2 cellular contexts compared by ENCODE assay signal in the genomic region with DNA sequence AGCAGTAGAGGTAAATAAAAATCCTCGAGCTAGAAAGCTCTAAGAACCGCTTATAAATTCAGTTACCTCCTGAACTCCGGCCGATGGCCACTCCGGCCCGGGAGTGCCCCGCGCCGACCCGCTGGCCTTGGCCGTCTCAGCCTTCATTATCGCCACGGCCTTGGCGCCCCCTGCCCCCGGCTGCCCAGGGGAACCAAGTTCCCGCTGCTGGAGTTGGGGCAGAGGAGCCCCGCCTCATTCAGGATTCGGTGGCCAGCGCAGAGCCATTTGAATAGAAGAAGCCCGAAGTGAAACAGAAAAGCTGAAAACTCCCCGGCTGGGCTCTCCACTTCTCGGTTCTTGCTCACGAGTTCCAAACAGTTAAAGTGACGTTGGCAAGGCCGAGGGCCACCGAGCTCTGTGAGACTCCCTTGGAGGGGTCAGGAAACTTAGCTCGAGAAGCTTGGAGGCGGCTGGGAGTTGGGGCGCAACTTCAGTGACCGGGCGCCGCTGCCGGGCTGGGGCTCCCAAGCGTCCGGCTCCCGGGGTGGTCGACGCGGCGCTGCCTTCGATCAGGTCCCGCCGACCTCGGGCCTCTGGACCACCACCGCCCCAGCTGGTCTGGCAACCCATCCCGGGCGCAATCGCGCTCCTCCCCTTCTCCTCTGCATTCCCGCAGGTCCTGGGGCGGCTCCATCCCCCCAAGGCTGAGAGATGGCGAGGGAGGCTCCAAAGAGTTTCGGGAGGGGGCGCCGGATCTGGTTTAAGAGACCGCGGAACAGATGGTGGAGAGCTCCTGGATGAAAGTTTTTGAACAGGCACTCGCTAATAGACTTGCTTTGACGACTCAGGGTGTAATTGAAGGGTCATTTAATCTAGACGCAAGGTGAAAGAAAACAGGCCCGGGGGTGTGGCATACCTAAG.
A peak's percentile ranks its signal among the peaks of the same experiment; 100 is the strongest.
TF ChIP-seq lines count a peak whose summit lies in the region.

No MANE protein-coding gene starts in this region.

TF ChIP-seq in GM23338, 12 proteins besides CTCF, POLR2A, EP300 and RAD21 (continued from another document and continues in another):
- TF ChIP-seq REST (IDR thresholded peaks at IDR 0.05; ENCODE audit: unreplicated experiment), result no peak
- TF ChIP-seq, protein P1, sequence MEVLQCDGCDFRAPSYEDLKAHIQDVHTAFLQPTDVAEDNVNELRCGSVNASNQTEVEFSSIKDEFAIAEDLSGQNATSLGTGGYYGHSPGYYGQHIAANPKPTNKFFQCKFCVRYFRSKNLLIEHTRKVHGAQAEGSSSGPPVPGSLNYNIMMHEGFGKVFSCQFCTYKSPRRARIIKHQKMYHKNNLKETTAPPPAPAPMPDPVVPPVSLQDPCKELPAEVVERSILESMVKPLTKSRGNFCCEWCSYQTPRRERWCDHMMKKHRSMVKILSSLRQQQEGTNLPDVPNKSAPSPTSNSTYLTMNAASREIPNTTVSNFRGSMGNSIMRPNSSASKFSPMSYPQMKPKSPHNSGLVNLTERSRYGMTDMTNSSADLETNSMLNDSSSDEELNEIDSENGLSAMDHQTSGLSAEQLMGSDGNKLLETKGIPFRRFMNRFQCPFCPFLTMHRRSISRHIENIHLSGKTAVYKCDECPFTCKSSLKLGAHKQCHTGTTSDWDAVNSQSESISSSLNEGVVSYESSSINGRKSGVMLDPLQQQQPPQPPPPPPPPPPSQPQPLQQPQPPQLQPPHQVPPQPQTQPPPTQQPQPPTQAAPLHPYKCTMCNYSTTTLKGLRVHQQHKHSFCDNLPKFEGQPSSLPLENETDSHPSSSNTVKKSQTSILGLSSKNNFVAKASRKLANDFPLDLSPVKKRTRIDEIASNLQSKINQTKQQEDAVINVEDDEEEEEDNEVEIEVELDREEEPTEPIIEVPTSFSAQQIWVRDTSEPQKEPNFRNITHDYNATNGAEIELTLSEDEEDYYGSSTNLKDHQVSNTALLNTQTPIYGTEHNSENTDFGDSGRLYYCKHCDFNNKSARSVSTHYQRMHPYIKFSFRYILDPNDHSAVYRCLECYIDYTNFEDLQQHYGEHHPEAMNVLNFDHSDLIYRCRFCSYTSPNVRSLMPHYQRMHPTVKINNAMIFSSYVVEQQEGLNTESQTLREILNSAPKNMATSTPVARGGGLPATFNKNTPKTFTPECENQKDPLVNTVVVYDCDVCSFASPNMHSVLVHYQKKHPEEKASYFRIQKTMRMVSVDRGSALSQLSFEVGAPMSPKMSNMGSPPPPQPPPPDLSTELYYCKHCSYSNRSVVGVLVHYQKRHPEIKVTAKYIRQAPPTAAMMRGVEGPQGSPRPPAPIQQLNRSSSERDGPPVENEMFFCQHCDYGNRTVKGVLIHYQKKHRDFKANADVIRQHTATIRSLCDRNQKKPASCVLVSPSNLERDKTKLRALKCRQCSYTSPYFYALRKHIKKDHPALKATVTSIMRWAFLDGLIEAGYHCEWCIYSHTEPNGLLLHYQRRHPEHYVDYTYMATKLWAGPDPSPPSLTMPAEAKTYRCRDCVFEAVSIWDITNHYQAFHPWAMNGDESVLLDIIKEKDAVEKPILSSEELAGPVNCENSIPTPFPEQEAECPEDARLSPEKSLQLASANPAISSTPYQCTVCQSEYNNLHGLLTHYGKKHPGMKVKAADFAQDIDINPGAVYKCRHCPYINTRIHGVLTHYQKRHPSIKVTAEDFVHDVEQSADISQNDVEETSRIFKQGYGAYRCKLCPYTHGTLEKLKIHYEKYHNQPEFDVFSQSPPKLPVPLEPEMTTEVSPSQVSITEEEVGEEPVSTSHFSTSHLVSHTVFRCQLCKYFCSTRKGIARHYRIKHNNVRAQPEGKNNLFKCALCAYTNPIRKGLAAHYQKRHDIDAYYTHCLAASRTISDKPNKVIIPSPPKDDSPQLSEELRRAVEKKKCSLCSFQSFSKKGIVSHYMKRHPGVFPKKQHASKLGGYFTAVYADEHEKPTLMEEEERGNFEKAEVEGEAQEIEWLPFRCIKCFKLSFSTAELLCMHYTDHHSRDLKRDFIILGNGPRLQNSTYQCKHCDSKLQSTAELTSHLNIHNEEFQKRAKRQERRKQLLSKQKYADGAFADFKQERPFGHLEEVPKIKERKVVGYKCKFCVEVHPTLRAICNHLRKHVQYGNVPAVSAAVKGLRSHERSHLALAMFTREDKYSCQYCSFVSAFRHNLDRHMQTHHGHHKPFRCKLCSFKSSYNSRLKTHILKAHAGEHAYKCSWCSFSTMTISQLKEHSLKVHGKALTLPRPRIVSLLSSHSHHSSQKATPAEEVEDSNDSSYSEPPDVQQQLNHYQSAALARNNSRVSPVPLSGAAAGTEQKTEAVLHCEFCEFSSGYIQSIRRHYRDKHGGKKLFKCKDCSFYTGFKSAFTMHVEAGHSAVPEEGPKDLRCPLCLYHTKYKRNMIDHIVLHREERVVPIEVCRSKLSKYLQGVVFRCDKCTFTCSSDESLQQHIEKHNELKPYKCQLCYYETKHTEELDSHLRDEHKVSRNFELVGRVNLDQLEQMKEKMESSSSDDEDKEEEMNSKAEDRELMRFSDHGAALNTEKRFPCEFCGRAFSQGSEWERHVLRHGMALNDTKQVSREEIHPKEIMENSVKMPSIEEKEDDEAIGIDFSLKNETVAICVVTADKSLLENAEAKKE (CRISPR knock-in tag; IDR thresholded peaks at IDR 0.05), result no peak
- TF ChIP-seq EZH2phosphoT487 (IDR thresholded peaks at IDR 0.05; ENCODE audit: unreplicated experiment), result no peak
- TF ChIP-seq STAT1 (IDR thresholded peaks at IDR 0.05; ENCODE audit: unreplicated experiment), result no peak
- TF ChIP-seq ZNF331 (CRISPR knock-in tag; IDR thresholded peaks at IDR 0.05; ENCODE audit: low read depth), result no peak
- no peak for TF ChIP-seq JUNB (IDR thresholded peaks at IDR 0.05; ENCODE audit: unreplicated experiment)
- peak; percentile 43 for TF ChIP-seq EZH2 (IDR thresholded peaks at IDR 0.05; ENCODE audit: low read depth, unreplicated experiment)
- TF ChIP-seq NANOG (IDR thresholded peaks at IDR 0.05; ENCODE audit: borderline replicate concordance), result peak; percentile 13; the same call in 1 of the 2 replicates
- TF ChIP-seq POLR2AphosphoS5 (IDR thresholded peaks at IDR 0.05; ENCODE audit: low read depth), result peak; percentile 23; the same call in 1 of the 2 replicates
- TF ChIP-seq CREB1 (CRISPR knock-in tag; IDR thresholded peaks at IDR 0.05; ENCODE audit: low read depth), result 0 out of 2 replicates have a peak, but pooled peaks have one; percentile 13

TF ChIP-seq in WTC11, 78 proteins besides CTCF, POLR2A, EP300 and RAD21 (continued from another document and continues in another):
- TF ChIP-seq, protein P2, sequence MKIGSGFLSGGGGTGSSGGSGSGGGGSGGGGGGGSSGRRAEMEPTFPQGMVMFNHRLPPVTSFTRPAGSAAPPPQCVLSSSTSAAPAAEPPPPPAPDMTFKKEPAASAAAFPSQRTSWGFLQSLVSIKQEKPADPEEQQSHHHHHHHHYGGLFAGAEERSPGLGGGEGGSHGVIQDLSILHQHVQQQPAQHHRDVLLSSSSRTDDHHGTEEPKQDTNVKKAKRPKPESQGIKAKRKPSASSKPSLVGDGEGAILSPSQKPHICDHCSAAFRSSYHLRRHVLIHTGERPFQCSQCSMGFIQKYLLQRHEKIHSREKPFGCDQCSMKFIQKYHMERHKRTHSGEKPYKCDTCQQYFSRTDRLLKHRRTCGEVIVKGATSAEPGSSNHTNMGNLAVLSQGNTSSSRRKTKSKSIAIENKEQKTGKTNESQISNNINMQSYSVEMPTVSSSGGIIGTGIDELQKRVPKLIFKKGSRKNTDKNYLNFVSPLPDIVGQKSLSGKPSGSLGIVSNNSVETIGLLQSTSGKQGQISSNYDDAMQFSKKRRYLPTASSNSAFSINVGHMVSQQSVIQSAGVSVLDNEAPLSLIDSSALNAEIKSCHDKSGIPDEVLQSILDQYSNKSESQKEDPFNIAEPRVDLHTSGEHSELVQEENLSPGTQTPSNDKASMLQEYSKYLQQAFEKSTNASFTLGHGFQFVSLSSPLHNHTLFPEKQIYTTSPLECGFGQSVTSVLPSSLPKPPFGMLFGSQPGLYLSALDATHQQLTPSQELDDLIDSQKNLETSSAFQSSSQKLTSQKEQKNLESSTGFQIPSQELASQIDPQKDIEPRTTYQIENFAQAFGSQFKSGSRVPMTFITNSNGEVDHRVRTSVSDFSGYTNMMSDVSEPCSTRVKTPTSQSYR (CRISPR knock-in tag; IDR thresholded peaks at IDR 0.05), result peak; percentile 78; the same call in 1 of the 2 replicates
- no peak for TF ChIP-seq ZNF416 (CRISPR knock-in tag; IDR thresholded peaks at IDR 0.05)
- TF ChIP-seq, protein P3, sequence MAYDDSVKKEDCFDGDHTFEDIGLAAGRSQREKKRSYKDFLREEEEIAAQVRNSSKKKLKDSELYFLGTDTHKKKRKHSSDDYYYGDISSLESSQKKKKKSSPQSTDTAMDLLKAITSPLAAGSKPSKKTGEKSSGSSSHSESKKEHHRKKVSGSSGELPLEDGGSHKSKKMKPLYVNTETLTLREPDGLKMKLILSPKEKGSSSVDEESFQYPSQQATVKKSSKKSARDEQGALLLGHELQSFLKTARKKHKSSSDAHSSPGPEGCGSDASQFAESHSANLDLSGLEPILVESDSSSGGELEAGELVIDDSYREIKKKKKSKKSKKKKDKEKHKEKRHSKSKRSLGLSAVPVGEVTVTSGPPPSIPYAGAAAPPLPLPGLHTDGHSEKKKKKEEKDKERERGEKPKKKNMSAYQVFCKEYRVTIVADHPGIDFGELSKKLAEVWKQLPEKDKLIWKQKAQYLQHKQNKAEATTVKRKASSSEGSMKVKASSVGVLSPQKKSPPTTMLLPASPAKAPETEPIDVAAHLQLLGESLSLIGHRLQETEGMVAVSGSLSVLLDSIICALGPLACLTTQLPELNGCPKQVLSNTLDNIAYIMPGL (CRISPR knock-in tag; IDR thresholded peaks at IDR 0.05), result peak; percentile 76; the same call in 1 of the 2 replicates
- no peak for TF ChIP-seq ZNF121 (CRISPR knock-in tag; IDR thresholded peaks at IDR 0.05)
- TF ChIP-seq, protein P4, sequence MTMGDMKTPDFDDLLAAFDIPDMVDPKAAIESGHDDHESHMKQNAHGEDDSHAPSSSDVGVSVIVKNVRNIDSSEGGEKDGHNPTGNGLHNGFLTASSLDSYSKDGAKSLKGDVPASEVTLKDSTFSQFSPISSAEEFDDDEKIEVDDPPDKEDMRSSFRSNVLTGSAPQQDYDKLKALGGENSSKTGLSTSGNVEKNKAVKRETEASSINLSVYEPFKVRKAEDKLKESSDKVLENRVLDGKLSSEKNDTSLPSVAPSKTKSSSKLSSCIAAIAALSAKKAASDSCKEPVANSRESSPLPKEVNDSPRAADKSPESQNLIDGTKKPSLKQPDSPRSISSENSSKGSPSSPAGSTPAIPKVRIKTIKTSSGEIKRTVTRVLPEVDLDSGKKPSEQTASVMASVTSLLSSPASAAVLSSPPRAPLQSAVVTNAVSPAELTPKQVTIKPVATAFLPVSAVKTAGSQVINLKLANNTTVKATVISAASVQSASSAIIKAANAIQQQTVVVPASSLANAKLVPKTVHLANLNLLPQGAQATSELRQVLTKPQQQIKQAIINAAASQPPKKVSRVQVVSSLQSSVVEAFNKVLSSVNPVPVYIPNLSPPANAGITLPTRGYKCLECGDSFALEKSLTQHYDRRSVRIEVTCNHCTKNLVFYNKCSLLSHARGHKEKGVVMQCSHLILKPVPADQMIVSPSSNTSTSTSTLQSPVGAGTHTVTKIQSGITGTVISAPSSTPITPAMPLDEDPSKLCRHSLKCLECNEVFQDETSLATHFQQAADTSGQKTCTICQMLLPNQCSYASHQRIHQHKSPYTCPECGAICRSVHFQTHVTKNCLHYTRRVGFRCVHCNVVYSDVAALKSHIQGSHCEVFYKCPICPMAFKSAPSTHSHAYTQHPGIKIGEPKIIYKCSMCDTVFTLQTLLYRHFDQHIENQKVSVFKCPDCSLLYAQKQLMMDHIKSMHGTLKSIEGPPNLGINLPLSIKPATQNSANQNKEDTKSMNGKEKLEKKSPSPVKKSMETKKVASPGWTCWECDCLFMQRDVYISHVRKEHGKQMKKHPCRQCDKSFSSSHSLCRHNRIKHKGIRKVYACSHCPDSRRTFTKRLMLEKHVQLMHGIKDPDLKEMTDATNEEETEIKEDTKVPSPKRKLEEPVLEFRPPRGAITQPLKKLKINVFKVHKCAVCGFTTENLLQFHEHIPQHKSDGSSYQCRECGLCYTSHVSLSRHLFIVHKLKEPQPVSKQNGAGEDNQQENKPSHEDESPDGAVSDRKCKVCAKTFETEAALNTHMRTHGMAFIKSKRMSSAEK (CRISPR knock-in tag; IDR thresholded peaks at IDR 0.05; ENCODE audit: borderline replicate concordance), result no peak
- no peak for TF ChIP-seq TCF7 (CRISPR knock-in tag; IDR thresholded peaks at IDR 0.05; ENCODE audit: low read depth)
- no peak for TF ChIP-seq JAZF1 (CRISPR knock-in tag; IDR thresholded peaks at IDR 0.05)
- TF ChIP-seq, protein P5, sequence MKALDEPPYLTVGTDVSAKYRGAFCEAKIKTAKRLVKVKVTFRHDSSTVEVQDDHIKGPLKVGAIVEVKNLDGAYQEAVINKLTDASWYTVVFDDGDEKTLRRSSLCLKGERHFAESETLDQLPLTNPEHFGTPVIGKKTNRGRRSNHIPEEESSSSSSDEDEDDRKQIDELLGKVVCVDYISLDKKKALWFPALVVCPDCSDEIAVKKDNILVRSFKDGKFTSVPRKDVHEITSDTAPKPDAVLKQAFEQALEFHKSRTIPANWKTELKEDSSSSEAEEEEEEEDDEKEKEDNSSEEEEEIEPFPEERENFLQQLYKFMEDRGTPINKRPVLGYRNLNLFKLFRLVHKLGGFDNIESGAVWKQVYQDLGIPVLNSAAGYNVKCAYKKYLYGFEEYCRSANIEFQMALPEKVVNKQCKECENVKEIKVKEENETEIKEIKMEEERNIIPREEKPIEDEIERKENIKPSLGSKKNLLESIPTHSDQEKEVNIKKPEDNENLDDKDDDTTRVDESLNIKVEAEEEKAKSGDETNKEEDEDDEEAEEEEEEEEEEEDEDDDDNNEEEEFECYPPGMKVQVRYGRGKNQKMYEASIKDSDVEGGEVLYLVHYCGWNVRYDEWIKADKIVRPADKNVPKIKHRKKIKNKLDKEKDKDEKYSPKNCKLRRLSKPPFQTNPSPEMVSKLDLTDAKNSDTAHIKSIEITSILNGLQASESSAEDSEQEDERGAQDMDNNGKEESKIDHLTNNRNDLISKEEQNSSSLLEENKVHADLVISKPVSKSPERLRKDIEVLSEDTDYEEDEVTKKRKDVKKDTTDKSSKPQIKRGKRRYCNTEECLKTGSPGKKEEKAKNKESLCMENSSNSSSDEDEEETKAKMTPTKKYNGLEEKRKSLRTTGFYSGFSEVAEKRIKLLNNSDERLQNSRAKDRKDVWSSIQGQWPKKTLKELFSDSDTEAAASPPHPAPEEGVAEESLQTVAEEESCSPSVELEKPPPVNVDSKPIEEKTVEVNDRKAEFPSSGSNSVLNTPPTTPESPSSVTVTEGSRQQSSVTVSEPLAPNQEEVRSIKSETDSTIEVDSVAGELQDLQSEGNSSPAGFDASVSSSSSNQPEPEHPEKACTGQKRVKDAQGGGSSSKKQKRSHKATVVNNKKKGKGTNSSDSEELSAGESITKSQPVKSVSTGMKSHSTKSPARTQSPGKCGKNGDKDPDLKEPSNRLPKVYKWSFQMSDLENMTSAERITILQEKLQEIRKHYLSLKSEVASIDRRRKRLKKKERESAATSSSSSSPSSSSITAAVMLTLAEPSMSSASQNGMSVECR (CRISPR knock-in tag; IDR thresholded peaks at IDR 0.05; ENCODE audit: borderline replicate concordance), result 0 out of 2 replicates have a peak, but pooled peaks have one; percentile 46
- no peak for TF ChIP-seq NFATC4 (CRISPR knock-in tag; IDR thresholded peaks at IDR 0.05)
- no peak for TF ChIP-seq TEAD4 (CRISPR knock-in tag; IDR thresholded peaks at IDR 0.05)
- TF ChIP-seq USF2 (CRISPR knock-in tag; IDR thresholded peaks at IDR 0.05), result peak; percentile 10; the same call in 1 of the 2 replicates
- no peak for TF ChIP-seq ZNF396 (CRISPR knock-in tag; IDR thresholded peaks at IDR 0.05; ENCODE audit: borderline replicate concordance)
- no peak for TF ChIP-seq MAX (CRISPR knock-in tag; IDR thresholded peaks at IDR 0.05)
